1 cellular context compared by ENCODE assay signal in the genomic region with DNA sequence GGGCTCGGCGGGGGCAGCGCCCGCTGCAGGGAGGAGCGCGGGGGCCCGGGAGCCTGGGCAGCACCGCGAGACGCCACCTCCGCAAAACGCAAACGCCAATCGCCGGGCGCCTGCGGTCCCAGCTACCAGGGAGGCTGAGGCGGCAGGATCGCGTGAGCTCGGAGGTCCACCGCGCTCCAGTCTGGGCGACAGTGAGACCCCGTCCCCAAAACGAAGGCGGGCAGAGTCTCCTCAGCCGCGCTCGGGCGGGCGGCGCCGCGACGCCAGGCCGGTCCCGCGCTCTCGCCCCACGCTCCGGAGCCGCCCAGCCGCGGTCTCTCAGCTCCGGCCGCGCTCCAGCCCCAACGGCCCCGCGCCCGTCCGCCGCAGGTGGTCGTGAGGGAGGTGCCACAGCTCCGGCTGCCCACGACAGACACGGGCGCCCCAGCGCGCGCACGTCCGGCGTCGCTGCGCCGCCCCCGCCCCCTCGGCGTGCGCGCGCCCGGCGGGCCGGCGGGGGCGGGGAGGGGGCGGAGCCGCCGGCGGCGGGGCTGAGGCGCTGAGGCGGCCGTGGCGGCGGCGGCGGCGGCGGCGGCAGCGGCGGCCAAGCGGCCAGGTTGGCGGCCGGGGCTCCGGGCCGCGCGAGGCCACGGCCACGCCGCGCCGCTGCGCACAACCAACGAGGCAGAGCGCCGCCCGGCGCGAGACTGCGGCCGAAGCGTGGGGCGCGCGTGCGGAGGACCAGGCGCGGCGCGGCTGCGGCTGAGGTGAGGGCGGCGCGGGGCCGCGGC.
TF ChIP-seq lines count a peak whose summit lies in the region.

A gene with protein sequence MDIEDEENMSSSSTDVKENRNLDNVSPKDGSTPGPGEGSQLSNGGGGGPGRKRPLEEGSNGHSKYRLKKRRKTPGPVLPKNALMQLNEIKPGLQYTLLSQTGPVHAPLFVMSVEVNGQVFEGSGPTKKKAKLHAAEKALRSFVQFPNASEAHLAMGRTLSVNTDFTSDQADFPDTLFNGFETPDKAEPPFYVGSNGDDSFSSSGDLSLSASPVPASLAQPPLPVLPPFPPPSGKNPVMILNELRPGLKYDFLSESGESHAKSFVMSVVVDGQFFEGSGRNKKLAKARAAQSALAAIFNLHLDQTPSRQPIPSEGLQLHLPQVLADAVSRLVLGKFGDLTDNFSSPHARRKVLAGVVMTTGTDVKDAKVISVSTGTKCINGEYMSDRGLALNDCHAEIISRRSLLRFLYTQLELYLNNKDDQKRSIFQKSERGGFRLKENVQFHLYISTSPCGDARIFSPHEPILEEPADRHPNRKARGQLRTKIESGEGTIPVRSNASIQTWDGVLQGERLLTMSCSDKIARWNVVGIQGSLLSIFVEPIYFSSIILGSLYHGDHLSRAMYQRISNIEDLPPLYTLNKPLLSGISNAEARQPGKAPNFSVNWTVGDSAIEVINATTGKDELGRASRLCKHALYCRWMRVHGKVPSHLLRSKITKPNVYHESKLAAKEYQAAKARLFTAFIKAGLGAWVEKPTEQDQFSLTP (plus strand): TSS at position 533 of the 770 bp plus-strand sequence. CDS start 97,077 bp downstream, outside the sequence.

TF ChIP-seq in HEK293, 187 proteins besides CTCF, POLR2A, EP300 and RAD21 (continued from another document):
- no peak for TF ChIP-seq ZNF488 (tag by site-specific recombination; IDR thresholded peaks at IDR 0.05)
- no peak for TF ChIP-seq ZNF132 (tag by site-specific recombination; IDR thresholded peaks at IDR 0.05; ENCODE audit: borderline replicate concordance)
- TF ChIP-seq TSHZ1 (tag by site-specific recombination; IDR thresholded peaks at IDR 0.05; ENCODE audit: borderline replicate concordance) = no peak
- no peak for TF ChIP-seq ZNF548 (tag by site-specific recombination; IDR thresholded peaks at IDR 0.05)
- TF ChIP-seq ZFHX2 (tag by site-specific recombination; conservative IDR thresholded peaks at IDR 0.05) = peak; percentile 64
- no peak for TF ChIP-seq ZNF776 (tag by site-specific recombination; IDR thresholded peaks at IDR 0.05; ENCODE audit: borderline replicate concordance)
- no peak for TF ChIP-seq ZNF394 (tag by site-specific recombination; IDR thresholded peaks at IDR 0.05; ENCODE audit: borderline replicate concordance)
- no peak for TF ChIP-seq ZNF362 (tag by site-specific recombination; IDR thresholded peaks at IDR 0.05)
- TF ChIP-seq ZNF221 (tag by site-specific recombination; IDR thresholded peaks at IDR 0.05; ENCODE audit: borderline replicate concordance) = no peak
- TF ChIP-seq, protein P1, sequence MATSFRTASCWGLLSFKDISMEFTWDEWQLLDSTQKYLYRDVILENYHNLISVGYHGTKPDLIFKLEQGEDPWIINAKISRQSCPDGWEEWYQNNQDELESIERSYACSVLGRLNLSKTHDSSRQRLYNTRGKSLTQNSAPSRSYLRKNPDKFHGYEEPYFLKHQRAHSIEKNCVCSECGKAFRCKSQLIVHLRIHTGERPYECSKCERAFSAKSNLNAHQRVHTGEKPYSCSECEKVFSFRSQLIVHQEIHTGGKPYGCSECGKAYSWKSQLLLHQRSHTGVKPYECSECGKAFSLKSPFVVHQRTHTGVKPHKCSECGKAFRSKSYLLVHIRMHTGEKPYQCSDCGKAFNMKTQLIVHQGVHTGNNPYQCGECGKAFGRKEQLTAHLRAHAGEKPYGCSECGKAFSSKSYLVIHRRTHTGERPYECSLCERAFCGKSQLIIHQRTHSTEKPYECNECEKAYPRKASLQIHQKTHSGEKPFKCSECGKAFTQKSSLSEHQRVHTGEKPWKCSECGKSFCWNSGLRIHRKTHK (tag by site-specific recombination; IDR thresholded peaks at IDR 0.05) = no peak
- TF ChIP-seq ZFP69B (tag by site-specific recombination; IDR thresholded peaks at IDR 0.05) = no peak
- TF ChIP-seq ZNF19 (tag by site-specific recombination; IDR thresholded peaks at IDR 0.05; ENCODE audit: low read depth) = no peak
